18 cellular contexts compared by ENCODE assay signal in genomic region chr22:31618471-31619176, GRCh38. TPM values are rescaled to one million over a fixed set of nuclear protein-coding genes. Genes with fewer than 3 reads are reported as not detected.
DNase-seq lines count a peak whose midpoint lies in the region; ATAC-seq and TF ChIP-seq lines count a peak whose summit lies in the region.
"Had no signal": no experiment of that assay in that cellular context is flagged by ENCODE, and none has a peak within 500 bp of the region (broad histone marks: within the 10 kb centered on the region; RNA-seq: fewer than 3 reads in every experiment).

No MANE protein-coding gene starts in this region.

- H3K4me1 Mint-ChIP-seq in activated naive CD4-positive, alpha-beta T cell treated with anti-CD3 and anti-CD28 coated beads for 36 hours (ENCODE audit: low read depth): peaks cover 20% of the 10 kb centered on the region
- H3K4me1 Mint-ChIP-seq in IgD-negative memory B cell (peaks cover 12 to 26% (median 24%) of the 10 kb centered on the region in 3 donors), brain (peaks cover 15% of the 10 kb centered on the region)
- peaks cover 37% of the 10 kb centered on the region for H3K4me1 Mint-ChIP-seq in stimulated activated effector memory CD8-positive, alpha-beta T cell treated with anti-CD3 and anti-CD28 coated beads, Interleukin-12 subunit alpha, Interleukin-12 subunit beta, amount 100 ng/mL, for 72 hours

- no peak for DNase-seq in activated naive CD4-positive, alpha-beta T cell treated with anti-CD3 and anti-CD28 coated beads for 36 hours
- no peak for DNase-seq in activated naive CD4-positive, alpha-beta T cell (lab: John Stamatoyannopoulos, UW)
- DNase-seq in stimulated activated effector memory CD8-positive, alpha-beta T cell treated with anti-CD3 and anti-CD28 coated beads, Interleukin-12 subunit alpha, Interleukin-12 subunit beta, amount 100 ng/mL, for 72 hours (ENCODE audit: low spot score in 2 of 2): no peak
- no peak for DNase-seq in AG08395 (ENCODE audit: low spot score)
- DNase-seq in NCI-H524 treated with DMSO at 0.1 percent for 48 hours (lab: John Stamatoyannopoulos, UW): no peak
- no peak for DNase-seq in NCI-H2171 treated with DMSO at 0.1 percent for 48 hours (lab: John Stamatoyannopoulos, UW)
- DNase-seq: activated CD4-positive, alpha-beta T cell treated with anti-CD3 and anti-CD28 coated beads for 1 hour; DMS 273 treated with DMSO at 0.1 percent for 48 hours; NCI-H446 treated with DMSO at 0.1 percent for 48 hours; sigmoid colon; stimulated activated CD4-positive, alpha-beta T cell treated with anti-CD3 and anti-CD28 coated beads, Interleukin-4, amount 100 ng/mL, for 4 hours; SW 1271; uterus had no signal

- no peak overlapping the region for H3K4me3 Mint-ChIP-seq in activated naive CD4-positive, alpha-beta T cell treated with anti-CD3 and anti-CD28 coated beads for 36 hours
- no peak overlapping the region for H3K4me3 Mint-ChIP-seq in IgD-negative memory B cell
- no peak overlapping the region for H3K4me3 Mint-ChIP-seq in brain
- no peak overlapping the region for H3K4me3 Mint-ChIP-seq in stimulated activated effector memory CD8-positive, alpha-beta T cell treated with anti-CD3 and anti-CD28 coated beads, Interleukin-12 subunit alpha, Interleukin-12 subunit beta, amount 100 ng/mL, for 72 hours
- H3K4me3 Mint-ChIP-seq: nephron had no signal

- intact Hi-C loops in activated naive CD4-positive, alpha-beta T cell treated with anti-CD3 and anti-CD28 coated beads for 36 hours (cut with micrococcal nuclease): no loop called here

- CTCF ChIA-PET in activated naive CD4-positive, alpha-beta T cell treated with anti-CD3 and anti-CD28 coated beads for 36 hours (lab: Charles Lee): interaction anchor here (0.7 kb wide), 1 partner anchor 12 kb away, joined by 3 read pairs; no protein-coding TSS in a partner anchor

- no peaks in the 10 kb centered on the region for H3K27me3 Mint-ChIP-seq in activated naive CD4-positive, alpha-beta T cell treated with anti-CD3 and anti-CD28 coated beads for 36 hours (ENCODE audit: low read depth)
- no peaks in the 10 kb centered on the region for H3K27me3 Mint-ChIP-seq in IgD-negative memory B cell
- H3K27me3 Mint-ChIP-seq in brain: peaks cover 4% of the 10 kb centered on the region

- ATAC-seq in stimulated activated effector memory CD8-positive, alpha-beta T cell treated with anti-CD3 and anti-CD28 coated beads, Interleukin-12 subunit alpha, Interleukin-12 subunit beta, amount 100 ng/mL, for 72 hours: no peak
- ATAC-seq: left lobe of liver, Panc1 had no signal

- peak overlapping the region; percentile 50 for H3K27ac Mint-ChIP-seq in activated naive CD4-positive, alpha-beta T cell treated with anti-CD3 and anti-CD28 coated beads for 36 hours
- H3K27ac Mint-ChIP-seq in IgD-negative memory B cell (peak overlapping the region in 2 of 3 donors; percentile 39 to 53), brain (peak overlapping the region in 3 of 5 experiments; percentile 38 to 89 (median 73))
- H3K27ac Mint-ChIP-seq in stimulated activated effector memory CD8-positive, alpha-beta T cell treated with anti-CD3 and anti-CD28 coated beads, Interleukin-12 subunit alpha, Interleukin-12 subunit beta, amount 100 ng/mL, for 72 hours: peak overlapping the region; percentile 78
- H3K27ac Mint-ChIP-seq: nephron had no signal

- H3K9me3 Mint-ChIP-seq in activated naive CD4-positive, alpha-beta T cell treated with anti-CD3 and anti-CD28 coated beads for 36 hours: no peaks in the 10 kb centered on the region
- H3K9me3 Mint-ChIP-seq in IgD-negative memory B cell: no peaks in the 10 kb centered on the region
- no peaks in the 10 kb centered on the region for H3K9me3 Mint-ChIP-seq in brain
- no peaks in the 10 kb centered on the region for H3K9me3 Mint-ChIP-seq in stimulated activated effector memory CD8-positive, alpha-beta T cell treated with anti-CD3 and anti-CD28 coated beads, Interleukin-12 subunit alpha, Interleukin-12 subunit beta, amount 100 ng/mL, for 72 hours
- H3K9me3 Mint-ChIP-seq: nephron had no signal

- TF ChIP-seq CTCF in brain (conservative IDR thresholded peaks at IDR 0.05): no peak

- H3K36me3 Mint-ChIP-seq in activated naive CD4-positive, alpha-beta T cell treated with anti-CD3 and anti-CD28 coated beads for 36 hours (ENCODE audit: low read depth): peaks cover 15% of the 10 kb centered on the region
- H3K36me3 Mint-ChIP-seq in IgD-negative memory B cell (no peaks in the 10 kb centered on the region), brain (peaks cover 8% of the 10 kb centered on the region)
- peaks cover 93% of the 10 kb centered on the region for H3K36me3 Mint-ChIP-seq in stimulated activated effector memory CD8-positive, alpha-beta T cell treated with anti-CD3 and anti-CD28 coated beads, Interleukin-12 subunit alpha, Interleukin-12 subunit beta, amount 100 ng/mL, for 72 hours

RNA-seq across cellular contexts. Expression of gene PISD, which starts 43.4 kb away (rescaled TPM):
- total RNA-seq in activated naive CD4-positive, alpha-beta T cell treated with anti-CD3 and anti-CD28 coated beads for 36 hours: 10 to 100 TPM; 45.6 to 45.7 TPM
- polyA plus RNA-seq in IgD-negative memory B cell: 20.7 TPM
- polyA plus RNA-seq in brain (ENCODE audit: insufficient read depth, low read depth, low replicate concordance): 43.0 TPM
